16 cellular contexts compared by ENCODE assay signal in genomic region chr11:134365011-134365925, GRCh38. TPM values are rescaled to one million over a fixed set of nuclear protein-coding genes. Genes with fewer than 3 reads are reported as not detected.
DNase-seq lines count a peak whose midpoint lies in the region; ATAC-seq and TF ChIP-seq lines count a peak whose summit lies in the region.
"Had no signal": no experiment of that assay in that cellular context is flagged by ENCODE, and none has a peak within 500 bp of the region (broad histone marks: within the 10 kb centered on the region; RNA-seq: fewer than 3 reads in every experiment).

No MANE protein-coding gene starts in this region.

- H3K9me3 Mint-ChIP-seq in natural killer cell treated with Interleukin-12 subunit alpha and Interleukin-12 subunit beta and Interleukin-15 and Interleukin-18, amount 100 ng/mL, for 72 hours = no peaks in the 10 kb centered on the region
- no peaks in the 10 kb centered on the region for H3K9me3 Mint-ChIP-seq in natural killer cell

- H3K36me3 ChIP-seq in osteoblast (ENCODE audit: insufficient read depth, low read length) = no peaks in the 10 kb centered on the region
- H3K36me3 ChIP-seq: Peyer's patch had no signal

- TF ChIP-seq CTCF in natural killer cell (IDR thresholded peaks at IDR 0.05) = no peak
- no peak for TF ChIP-seq CTCF in osteoblast (IDR thresholded peaks at IDR 0.05; ENCODE audit: extremely low read depth, low read depth, low read length)

- no peaks in the 10 kb centered on the region for H4K20me1 ChIP-seq in osteoblast (ENCODE audit: insufficient read depth, low read length)

- intact Hi-C loops in natural killer cell (cut with micrococcal nuclease) (no loop called here), head of caudate nucleus (cut with DNase I) (loop anchor here (10.0 kb wide), 1 partner anchor 270 kb away; no protein-coding TSS in a partner anchor)

- H3K36me3 Mint-ChIP-seq in natural killer cell treated with Interleukin-12 subunit alpha and Interleukin-12 subunit beta and Interleukin-15 and Interleukin-18, amount 100 ng/mL, for 72 hours = no peaks in the 10 kb centered on the region
- H3K36me3 Mint-ChIP-seq in natural killer cell = no peaks in the 10 kb centered on the region
- H3K36me3 Mint-ChIP-seq: CD14-positive monocyte had no signal

- no peak overlapping the region for H3K27ac Mint-ChIP-seq in natural killer cell treated with Interleukin-12 subunit alpha and Interleukin-12 subunit beta and Interleukin-15 and Interleukin-18, amount 100 ng/mL, for 72 hours
- H3K27ac Mint-ChIP-seq in natural killer cell = no peak overlapping the region
- H3K27ac Mint-ChIP-seq: CD14-positive monocyte had no signal

- H3K79me2 ChIP-seq in osteoblast (ENCODE audit: insufficient read depth, low read length) = no peaks in the 10 kb centered on the region

- H3K4me1 ChIP-seq in osteoblast (ENCODE audit: insufficient read depth, low read length) = no peaks in the 10 kb centered on the region

- no peak overlapping the region for H3K4me3 Mint-ChIP-seq in natural killer cell treated with Interleukin-12 subunit alpha and Interleukin-12 subunit beta and Interleukin-15 and Interleukin-18, amount 100 ng/mL, for 72 hours
- H3K4me3 Mint-ChIP-seq in natural killer cell = no peak overlapping the region
- H3K4me3 Mint-ChIP-seq: CD14-positive monocyte had no signal

- no peak overlapping the region for H3K27ac ChIP-seq in osteoblast (ENCODE audit: low read depth, low read length)
- H3K27ac ChIP-seq: Peyer's patch had no signal

- no peak overlapping the region for H2AFZ ChIP-seq in osteoblast (ENCODE audit: low read length)

- no peak overlapping the region for H3K4me2 ChIP-seq in osteoblast (ENCODE audit: insufficient read depth, low read length)

- peaks cover under 1 to 7% of the 10 kb centered on the region in 2 donors for H3K4me1 Mint-ChIP-seq in natural killer cell treated with Interleukin-12 subunit alpha and Interleukin-12 subunit beta and Interleukin-15 and Interleukin-18, amount 100 ng/mL, for 72 hours (ENCODE audit: low read depth in 2 of 2)
- H3K4me1 Mint-ChIP-seq in natural killer cell = peaks cover under 1 to 11% of the 10 kb centered on the region in 2 donors
- H3K4me1 Mint-ChIP-seq: CD14-positive monocyte had no signal

- peak; percentile 32 for DNase-seq in natural killer cell treated with Interleukin-12 subunit alpha and Interleukin-12 subunit beta and Interleukin-15 and Interleukin-18, amount 100 ng/mL, for 72 hours (ENCODE audit: low spot score)
- DNase-seq in natural killer cell = no peak
- DNase-seq in head of caudate nucleus = peak in 23 of 42 donors; percentile 19 to 74 (median 53)
- peak; percentile 78 for DNase-seq in osteoblast (ENCODE audit: insufficient read length, low spot score, missing footprints)
- no peak for DNase-seq in EL
- no peak for DNase-seq in NCI-H1105 treated with DMSO at 0.1 percent for 48 hours (lab: John Stamatoyannopoulos, UW)
- DNase-seq: COR-L47, NCI-H1417, NCI-H1930, NCI-H2171 treated with DMSO at 0.1 percent for 48 hours, SHP77 treated with DMSO at 0.1 percent for 48 hours had no signal

- no peak for ATAC-seq in natural killer cell treated with Interleukin-12 subunit alpha and Interleukin-12 subunit beta and Interleukin-15 and Interleukin-18, amount 100 ng/mL, for 72 hours
- ATAC-seq in natural killer cell (no peak), GM18517 (IDR thresholded peaks at IDR 0.05; ENCODE audit: unreplicated experiment) (no peak), HG03432 (IDR thresholded peaks at IDR 0.05; ENCODE audit: unreplicated experiment) (no peak)

- no peak overlapping the region for H3K4me3 ChIP-seq in osteoblast (ENCODE audit: insufficient read depth, low read length)
- H3K4me3 ChIP-seq: Peyer's patch had no signal

- H3K27me3 Mint-ChIP-seq in natural killer cell treated with Interleukin-12 subunit alpha and Interleukin-12 subunit beta and Interleukin-15 and Interleukin-18, amount 100 ng/mL, for 72 hours = peaks cover 6 to 9% of the 10 kb centered on the region in 2 donors
- H3K27me3 Mint-ChIP-seq in natural killer cell (ENCODE audit: low read depth in 2 of 2) = peaks cover 7 to 12% of the 10 kb centered on the region in 2 donors

- no peaks in the 10 kb centered on the region for H3K27me3 ChIP-seq in osteoblast (ENCODE audit: insufficient read depth, low read length)
- H3K27me3 ChIP-seq: Peyer's patch had no signal

- no peaks in the 10 kb centered on the region for H3K9me3 ChIP-seq in osteoblast (ENCODE audit: low read depth, low read length)
- H3K9me3 ChIP-seq: Peyer's patch had no signal

RNA-seq across cellular contexts. Expression of gene GLB1L2, which starts 33.5 kb away (rescaled TPM):
- 10 to 100 TPM in 1 of 2 donors, 1 to 10 TPM in 1; 1.7 to 15.0 TPM for total RNA-seq in natural killer cell treated with Interleukin-12 subunit alpha and Interleukin-12 subunit beta and Interleukin-15 and Interleukin-18, amount 100 ng/mL, for 72 hours
- total RNA-seq in natural killer cell (1 to 10 TPM in 1 of 3 donors, under 1 TPM in 2; 0.57 to 3.3 (median 0.61) TPM), osteoblast (0.29 and 0.36 TPM in 2 replicates)
- total RNA-seq: LHCN-M2 had no signal

RNA-seq across cellular contexts. Expression of gene B3GAT1, which starts 46.8 kb away (rescaled TPM):
- 10 to 100 TPM in 1 of 2 donors, 1 to 10 TPM in 1; 5.4 to 10.2 TPM for total RNA-seq in natural killer cell treated with Interleukin-12 subunit alpha and Interleukin-12 subunit beta and Interleukin-15 and Interleukin-18, amount 100 ng/mL, for 72 hours
- total RNA-seq in natural killer cell (10 to 100 TPM; 41.3 to 78.4 (median 65.1) TPM), osteoblast (not detected in 2 replicates)
- total RNA-seq: LHCN-M2 had no signal

Comparison
In these comparisons a context has a peak if more than half of its experiments do, and no peak if none do; other contexts are left out.
1. DNase-seq: peak in natural killer cell treated with Interleukin-12 subunit alpha and Interleukin-12 subunit beta and Interleukin-15 and Interleukin-18, amount 100 ng/mL, for 72 hours (single experiment), head of caudate nucleus (23 of 42) and osteoblast (single experiment); none in natural killer cell (single experiment), EL (single experiment) and NCI-H1105 treated with DMSO at 0.1 percent for 48 hours (single experiment).